ENCODE assay signal across 27 cellular contexts in genomic region chr6:14337157-14337556, GRCh38.
DNase-seq lines count a peak whose midpoint lies in the region; ATAC-seq and TF ChIP-seq lines count a peak whose summit lies in the region.
"Had no signal": no experiment of that assay in that cellular context is flagged by ENCODE, and none has a peak within 500 bp of the region (broad histone marks: within the 10 kb centered on the region; RNA-seq: fewer than 3 reads in every experiment).

No MANE protein-coding gene starts in this region.

- peak; percentile 12 for DNase-seq in MCF 10A (ENCODE audit: unreplicated experiment)
- DNase-seq in breast epithelium (ENCODE audit: low spot score in 2 of 2): no peak
- peak; percentile 84 for DNase-seq in SIG-M5 (lab: John Stamatoyannopoulos, UW)
- peak; percentile 80 for DNase-seq in fibroblast of gingiva (ENCODE audit: low read depth)
- DNase-seq in tibial nerve (ENCODE audit: low spot score in 2 of 2): no peak
- DNase-seq in NCI-H2171 (lab: John Stamatoyannopoulos, UW): no peak
- DNase-seq: 8988T; activated B cell treated with CpG ODN at 0.5 μM for 24 hours; activated CD4-positive, alpha-beta memory T cell treated with anti-CD3 and anti-CD28 coated beads for 36 hours; activated CD8-positive, alpha-beta memory T cell treated with anti-CD3 and anti-CD28 coated beads, Interleukin-2, amount 50 U/mL, for 48 hours; dorsolateral prefrontal cortex; NCI-H524; NK-92 treated with Interleukin-12 subunit alpha and Interleukin-12 subunit beta, amount 100 ng/mL, for 24 hours; small intestine; stimulated activated CD4-positive, alpha-beta T cell treated with anti-CD3 and anti-CD28 coated beads, Interleukin-1b, Interleukin-23, amount 100 ng/mL, for 48 hours; substantia nigra; T-helper 9 cell had no signal

- intact Hi-C loops in MCF 10A (cut with micrococcal nuclease): no loop called here
- intact Hi-C loops in breast epithelium (cut with DNase I; ENCODE audit: low total_unique reads): no loop called here

- H3K36me3 Mint-ChIP-seq in MCF 10A (ENCODE audit: insufficient read depth, unreplicated experiment): no peaks in the 10 kb centered on the region
- H3K36me3 Mint-ChIP-seq: activated CD4-positive, alpha-beta memory T cell treated with anti-CD3 and anti-CD28 coated beads for 36 hours; memory B cell had no signal

- no peaks in the 10 kb centered on the region for H3K27me3 ChIP-seq in breast epithelium
- H3K27me3 ChIP-seq in tibial nerve: no peaks in the 10 kb centered on the region
- H3K27me3 ChIP-seq: neutrophil had no signal

- no peaks in the 10 kb centered on the region for H3K4me1 ChIP-seq in breast epithelium
- peaks cover 0 to 10% (median 2%) of the 10 kb centered on the region in 4 donors for H3K4me1 ChIP-seq in tibial nerve
- H3K4me1 ChIP-seq: HAP-1 had no signal

- TF ChIP-seq POLR2A in breast epithelium (IDR thresholded peaks at IDR 0.05) (no peak), tibial nerve (IDR thresholded peaks at IDR 0.05) (no peak)

- no peaks in the 10 kb centered on the region for H3K9me3 Mint-ChIP-seq in MCF 10A (ENCODE audit: unreplicated experiment)
- H3K9me3 Mint-ChIP-seq: memory B cell had no signal

- CTCF ChIA-PET in MCF 10A (lab: Yijun Ruan, JAX): no interaction called here

- H3K27me3 Mint-ChIP-seq in MCF 10A (ENCODE audit: insufficient read depth, unreplicated experiment): no peaks in the 10 kb centered on the region
- H3K27me3 Mint-ChIP-seq: activated B cell treated with CpG ODN at 0.5 μM for 24 hours, B cell, memory B cell had no signal

- no peak overlapping the region for H3K27ac Mint-ChIP-seq in MCF 10A (ENCODE audit: low read depth, unreplicated experiment)
- H3K27ac Mint-ChIP-seq: activated B cell treated with CpG ODN at 0.5 μM for 24 hours; activated CD4-positive, alpha-beta memory T cell treated with anti-CD3 and anti-CD28 coated beads for 36 hours; activated naive CD4-positive, alpha-beta T cell treated with anti-CD3 and anti-CD28 coated beads, Interleukin-2, amount 50 U/mL, for 72 hours; activated T-helper 2 cell treated with anti-CD3 and anti-CD28 coated beads, Interferon-gamma antibody, Interleukin-2, Interleukin-4, amounts not matched to agents 10 μg/mL and 5 μg/mL and 100 μg/mL, durations not matched to agents 14 hours and 24 hours and 36 hours; B cell; memory B cell had no signal

- H3K36me3 ChIP-seq in breast epithelium (no peaks in the 10 kb centered on the region), tibial nerve (no peaks in the 10 kb centered on the region)
- H3K36me3 ChIP-seq: HAP-1, neutrophil had no signal

- H3K4me1 Mint-ChIP-seq in MCF 10A (ENCODE audit: insufficient read depth, unreplicated experiment): no peaks in the 10 kb centered on the region

- peak; percentile 31 to 43 for TF ChIP-seq EP300 in tibial nerve (IDR thresholded peaks at IDR 0.05)

- TF ChIP-seq CTCF in MCF 10A (IDR thresholded peaks at IDR 0.05; ENCODE audit: unreplicated experiment): no peak
- no peak for TF ChIP-seq CTCF in breast epithelium (IDR thresholded peaks at IDR 0.05)
- no peak for TF ChIP-seq CTCF in tibial nerve (IDR thresholded peaks at IDR 0.05)

- H3K4me3 Mint-ChIP-seq in MCF 10A (ENCODE audit: unreplicated experiment): no peak overlapping the region
- H3K4me3 Mint-ChIP-seq: activated B cell treated with CpG ODN at 0.5 μM for 24 hours; activated CD4-positive, alpha-beta memory T cell treated with anti-CD3 and anti-CD28 coated beads for 36 hours; B cell; memory B cell had no signal

- H3K4me3 ChIP-seq in breast epithelium (no peak overlapping the region), tibial nerve (no peak overlapping the region)
- H3K4me3 ChIP-seq: dorsolateral prefrontal cortex, HAP-1 had no signal

- ATAC-seq in GM19328 (IDR thresholded peaks at IDR 0.05; ENCODE audit: unreplicated experiment): no peak
- no peak for ATAC-seq in GM21423 (IDR thresholded peaks at IDR 0.05; ENCODE audit: unreplicated experiment)
- ATAC-seq: SK-N-SH treated with all-trans-retinoic acid at 6 μM for 48 hours had no signal

- POLR2A ChIA-PET in MCF 10A (lab: Yijun Ruan, JAX): interaction anchor here (1.1 kb wide), 1 partner anchor 12 kb away, joined by 4 read pairs; no protein-coding TSS in a partner anchor

- H3K9me3 ChIP-seq in breast epithelium (no peaks in the 10 kb centered on the region), tibial nerve (no peaks in the 10 kb centered on the region)
- H3K9me3 ChIP-seq: HAP-1, neutrophil had no signal

- no TSS peak for BruUV-seq in MCF 10A (replicated peaks; lab: Mats Ljungman, UMichigan)

- no peak overlapping the region for H3K27ac ChIP-seq in breast epithelium
- H3K27ac ChIP-seq in tibial nerve: no peak overlapping the region
- H3K27ac ChIP-seq: dorsolateral prefrontal cortex, neutrophil, RWPE1 had no signal

- WGBS in tibial nerve, 2 donors: 88 to 90% methylated on average over 4 of the region's 4 CpGs

Comparison
In these comparisons a context has a peak if more than half of its experiments do, and no peak if none do; other contexts are left out.
1. DNase-seq: peak in MCF 10A (single experiment), SIG-M5 (single experiment) and fibroblast of gingiva (single experiment); none in breast epithelium (0 of 2), tibial nerve (0 of 2) and NCI-H2171 (single experiment).